Comparison of ENCODE assay signal across 9 cellular contexts in the genomic region with DNA sequence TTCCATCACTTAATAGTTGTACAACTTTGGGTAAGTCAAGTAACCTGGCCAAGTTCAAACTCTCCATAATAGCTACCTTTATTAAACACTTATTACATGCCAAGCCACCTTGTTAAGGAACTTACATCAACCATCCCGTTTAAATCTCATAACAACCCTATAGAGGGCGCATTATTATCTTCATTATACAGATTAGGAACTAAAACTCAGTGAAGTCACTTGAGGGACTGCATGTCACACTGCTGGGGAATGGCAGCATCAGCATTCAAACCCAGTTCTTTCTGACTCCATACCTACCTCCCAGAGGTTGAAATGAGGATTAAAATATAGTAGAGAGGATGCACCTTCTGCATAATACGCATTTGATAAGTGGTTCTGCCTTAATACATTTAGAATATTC. TPM values are rescaled to one million over a fixed set of nuclear protein-coding genes. Genes with fewer than 3 reads are reported as not detected.
DNase-seq lines count a peak whose midpoint lies in the region; TF ChIP-seq lines count a peak whose summit lies in the region.
"Had no signal": no experiment of that assay in that cellular context is flagged by ENCODE, and none has a peak within 500 bp of the region (broad histone marks: within the 10 kb centered on the region; RNA-seq: fewer than 3 reads in every experiment).

No MANE protein-coding gene starts in this region.

- H3K4ac ChIP-seq in H9 (ENCODE audit: low read depth, low read length), result no peak overlapping the region

- H2BK5ac ChIP-seq in H9 (ENCODE audit: insufficient read length, low read length), result no peak overlapping the region

- 100% methylated on average over 1 of the region's 3 CpGs for WGBS in H9 (ENCODE audit: extremely low coverage, insufficient read length, low lambda C conversion rate)
- 40% methylated on average over 3 of the region's 3 CpGs for WGBS in hepatocyte (ENCODE audit: low lambda C conversion rate, missing lambda C conversion rate)
- 39 to 44% methylated on average over 3 of the region's 3 CpGs for WGBS in tibial nerve, 2 donors

- H3K14ac ChIP-seq in H9 (ENCODE audit: insufficient read depth, low read length), result no peak overlapping the region

- H3K36me3 Mint-ChIP-seq in H9 (ENCODE audit: insufficient read depth in 1 of 3, low read depth in 3 of 3), result no peaks in the 10 kb centered on the region
- no peaks in the 10 kb centered on the region for H3K36me3 Mint-ChIP-seq in activated CD4-positive, alpha-beta memory T cell treated with anti-CD3 and anti-CD28 coated beads for 36 hours

- H3K23ac ChIP-seq in H9 (ENCODE audit: insufficient read length, low read depth, low read length), result no peak overlapping the region

- no peaks in the 10 kb centered on the region for H3K79me1 ChIP-seq in H9 (ENCODE audit: insufficient read depth, low read depth, low read length, poor library complexity, severe bottlenecking)

- intact Hi-C loops in activated CD4-positive, alpha-beta memory T cell treated with anti-CD3 and anti-CD28 coated beads for 36 hours (cut with micrococcal nuclease), result loop anchor here (5.0 kb wide), 1 partner anchor 89 kb away; no protein-coding TSS in a partner anchor

- no peak overlapping the region for H3K27ac Mint-ChIP-seq in H9
- no peak overlapping the region for H3K27ac Mint-ChIP-seq in activated CD4-positive, alpha-beta memory T cell treated with anti-CD3 and anti-CD28 coated beads for 36 hours
- H3K27ac Mint-ChIP-seq: activated T-cell treated with anti-CD3 and anti-CD28 coated beads, Interleukin-2, amount 50 U/mL, for 72 hours had no signal

- TF ChIP-seq CTCF in AG10803 (conservative IDR thresholded peaks at IDR 0.05; ENCODE audit: low read length) (peak; percentile 51), H9 (conservative IDR thresholded peaks at IDR 0.05) (peak; percentile 57), SU-DHL-6 (IDR thresholded peaks at IDR 0.05; ENCODE audit: insufficient read depth, low read length, poor library complexity, severe bottlenecking) (peak; percentile 57), hepatocyte (IDR thresholded peaks at IDR 0.05; ENCODE audit: poor library complexity) (peak; percentile 41), tibial nerve (IDR thresholded peaks at IDR 0.05) (peak in 1 of 5 experiments; percentile 19)

- no peak overlapping the region for H2BK120ac ChIP-seq in H9 (ENCODE audit: low read depth, low read length, poor library complexity, severe bottlenecking)

- no peaks in the 10 kb centered on the region for H3F3A ChIP-seq in SU-DHL-6 (ENCODE audit: insufficient read depth)

- H4K20me1 ChIP-seq in H9 (ENCODE audit: control insufficient read depth, insufficient read depth, insufficient read length) (no peaks in the 10 kb centered on the region), SU-DHL-6 (ENCODE audit: low read depth, low read length) (no peaks in the 10 kb centered on the region), hepatocyte (ENCODE audit: insufficient read depth, poor library complexity, severe bottlenecking) (no peaks in the 10 kb centered on the region)

- no peaks in the 10 kb centered on the region for H3K36me3 ChIP-seq in SU-DHL-6 (ENCODE audit: low read length)
- H3K36me3 ChIP-seq in hepatocyte (replicated peaks; ENCODE audit: insufficient read depth, low read depth), result no peaks in the 10 kb centered on the region
- no peaks in the 10 kb centered on the region for H3K36me3 ChIP-seq in tibial nerve
- no peaks in the 10 kb centered on the region for H3K36me3 ChIP-seq in effector memory CD4-positive, alpha-beta T cell (ENCODE audit: control insufficient read depth, insufficient read depth, low read length)

- H3K4me3 Mint-ChIP-seq in H9, result no peak overlapping the region
- no peak overlapping the region for H3K4me3 Mint-ChIP-seq in activated CD4-positive, alpha-beta memory T cell treated with anti-CD3 and anti-CD28 coated beads for 36 hours
- H3K4me3 Mint-ChIP-seq: activated T-cell treated with anti-CD3 and anti-CD28 coated beads, Interleukin-2, amount 50 U/mL, for 72 hours had no signal

- no peaks in the 10 kb centered on the region for H3K27me3 ChIP-seq in H9 (ENCODE audit: insufficient read depth, low read length)
- 0 out of 2 replicates have a peak, but pooled peaks cover 3% of the 10 kb centered on the region for H3K27me3 ChIP-seq in SU-DHL-6 (ENCODE audit: low read length)
- H3K27me3 ChIP-seq in hepatocyte, result no peaks in the 10 kb centered on the region
- H3K27me3 ChIP-seq in tibial nerve, result peaks cover 0 to 70% of the 10 kb centered on the region in 2 donors
- H3K27me3 ChIP-seq in effector memory CD4-positive, alpha-beta T cell (replicated peaks; ENCODE audit: control insufficient read depth, insufficient read depth, low read length, poor library complexity, severe bottlenecking), result peaks cover 6% of the 10 kb centered on the region

- H3K4me1 Mint-ChIP-seq in H9, result peaks cover 9 to 14% of the 10 kb centered on the region in 2 experiments
- H3K4me1 Mint-ChIP-seq in activated CD4-positive, alpha-beta memory T cell treated with anti-CD3 and anti-CD28 coated beads for 36 hours (ENCODE audit: low read depth), result no peaks in the 10 kb centered on the region

- H3K4me2 ChIP-seq in H9 (ENCODE audit: insufficient read depth, insufficient read length, low read length), result no peak overlapping the region
- no peak overlapping the region for H3K4me2 ChIP-seq in SU-DHL-6 (ENCODE audit: low read depth, low read length, poor library complexity, severe bottlenecking)
- H3K4me2 ChIP-seq in hepatocyte, result peak overlapping the region; percentile 54

- H3K4me3 ChIP-seq in AG10803 (ENCODE audit: low read length) (no peak overlapping the region), SU-DHL-6 (ENCODE audit: insufficient read depth, low read length, poor library complexity, severe bottlenecking) (no peak overlapping the region), hepatocyte (no peak overlapping the region), tibial nerve (no peak overlapping the region)
- H3K4me3 ChIP-seq in effector memory CD4-positive, alpha-beta T cell (ENCODE audit: insufficient read depth, low read depth, low read length, poor library complexity, severe bottlenecking), result no peak overlapping the region

- H3K23me2 ChIP-seq in H9 (ENCODE audit: insufficient read length, low read depth, low read length, poor library complexity, severe bottlenecking), result no peaks in the 10 kb centered on the region

- H3K9me3 ChIP-seq in H9 (ENCODE audit: control insufficient read depth, low read depth, low read length), result no peaks in the 10 kb centered on the region
- no peaks in the 10 kb centered on the region for H3K9me3 ChIP-seq in SU-DHL-6 (ENCODE audit: insufficient read depth, low read length)
- no peaks in the 10 kb centered on the region for H3K9me3 ChIP-seq in hepatocyte (ENCODE audit: low read depth)
- H3K9me3 ChIP-seq in tibial nerve, result no peaks in the 10 kb centered on the region
- no peaks in the 10 kb centered on the region for H3K9me3 ChIP-seq in effector memory CD4-positive, alpha-beta T cell (ENCODE audit: control insufficient read depth, low read length)

- H3K4me1 ChIP-seq in H9 (ENCODE audit: insufficient read depth, low read length) (no peaks in the 10 kb centered on the region), hepatocyte (ENCODE audit: insufficient read depth) (peaks cover 21% of the 10 kb centered on the region), tibial nerve (no peaks in the 10 kb centered on the region)
- no peaks in the 10 kb centered on the region for H3K4me1 ChIP-seq in effector memory CD4-positive, alpha-beta T cell (ENCODE audit: control insufficient read depth, insufficient read depth, low read length, poor library complexity, severe bottlenecking)

- no peak overlapping the region for H4K91ac ChIP-seq in H9 (ENCODE audit: insufficient read length, low read depth, low read length)

- POLR2A ChIA-PET in activated CD4-positive, alpha-beta memory T cell treated with anti-CD3 and anti-CD28 coated beads for 36 hours (lab: Charles Lee), result no interaction called here

- H3K27ac ChIP-seq in H9 (ENCODE audit: insufficient read length, low read depth, low read length) (no peak overlapping the region), SU-DHL-6 (ENCODE audit: low read depth, low read length) (no peak overlapping the region), hepatocyte (peak overlapping the region; percentile 76), tibial nerve (no peak overlapping the region)
- H3K27ac ChIP-seq in effector memory CD4-positive, alpha-beta T cell (ENCODE audit: insufficient read depth, low read length, poor library complexity, severe bottlenecking), result no peak overlapping the region

- CTCF ChIA-PET in activated CD4-positive, alpha-beta memory T cell treated with anti-CD3 and anti-CD28 coated beads for 36 hours (lab: Charles Lee), result interaction anchor here (0.7 to 2.7 kb wide), 5 partner anchors 9 to 261 kb away, joined by 3 to 13 read pairs (median 3); no protein-coding TSS in a partner anchor

- peaks cover 24% of the 10 kb centered on the region for H3K27me3 Mint-ChIP-seq in H9 (ENCODE audit: low read depth)
- peaks cover 41% of the 10 kb centered on the region for H3K27me3 Mint-ChIP-seq in activated CD4-positive, alpha-beta memory T cell treated with anti-CD3 and anti-CD28 coated beads for 36 hours

- DNase-seq in AG10803 (ENCODE audit: low read depth) (peak; percentile 23), H9 (no peak), hepatocyte (ENCODE audit: low spot score) (no peak), tibial nerve (ENCODE audit: low spot score in 2 of 2) (no peak), NK-92 (lab: John Stamatoyannopoulos, UW; ENCODE audit: unreplicated experiment) (no peak)
- DNase-seq in activated CD4-positive, alpha-beta memory T cell treated with anti-CD3 and anti-CD28 coated beads for 36 hours, result no peak
- no peak for DNase-seq in effector memory CD4-positive, alpha-beta T cell
- DNase-seq: activated T-cell treated with anti-CD3 and anti-CD28 coated beads, Interleukin-2, amount 50 U/mL, for 72 hours had no signal

- H3K9me3 Mint-ChIP-seq in H9, result no peaks in the 10 kb centered on the region
- no peaks in the 10 kb centered on the region for H3K9me3 Mint-ChIP-seq in activated CD4-positive, alpha-beta memory T cell treated with anti-CD3 and anti-CD28 coated beads for 36 hours
- H3K9me3 Mint-ChIP-seq: activated T-cell treated with anti-CD3 and anti-CD28 coated beads, Interleukin-2, amount 50 U/mL, for 72 hours had no signal

- no peak overlapping the region for H4K5ac ChIP-seq in H9 (ENCODE audit: insufficient read length, low read depth, low read length)

- H3K9me2 ChIP-seq in SU-DHL-6 (replicated peaks; ENCODE audit: insufficient read depth, low read length) (no peaks in the 10 kb centered on the region), hepatocyte (replicated peaks; ENCODE audit: insufficient read depth) (no peaks in the 10 kb centered on the region)

- TF ChIP-seq EP300 in tibial nerve (IDR thresholded peaks at IDR 0.05), result no peak

- no peak overlapping the region for H3T11ph ChIP-seq in H9 (ENCODE audit: low read length)

- no peak overlapping the region for H2BK12ac ChIP-seq in H9 (ENCODE audit: insufficient read length, low read depth, low read length)

- H2AK5ac ChIP-seq in H9 (ENCODE audit: insufficient read length, low read length), result no peak overlapping the region

- no peak overlapping the region for H2BK15ac ChIP-seq in H9 (ENCODE audit: low read depth, low read length)

- no peak overlapping the region for H2AFZ ChIP-seq in H9 (ENCODE audit: low read length)
- no peak overlapping the region for H2AFZ ChIP-seq in SU-DHL-6 (ENCODE audit: low read depth, low read length, severe bottlenecking)
- H2AFZ ChIP-seq in hepatocyte, result no peak overlapping the region

- TF ChIP-seq POLR2A in tibial nerve (IDR thresholded peaks at IDR 0.05), result no peak

- no peak overlapping the region for H4K8ac ChIP-seq in H9 (replicated peaks; ENCODE audit: insufficient read length, low read depth, low read length)

- no peak overlapping the region for H3K56ac ChIP-seq in H9 (ENCODE audit: insufficient read length, low read depth, low read length)

- no peak overlapping the region for H3K18ac ChIP-seq in H9 (ENCODE audit: insufficient read length, low read depth, low read length)

- H3K79me2 ChIP-seq in H9 (ENCODE audit: insufficient read depth, low read length) (no peaks in the 10 kb centered on the region), SU-DHL-6 (ENCODE audit: insufficient read depth, low read length) (no peaks in the 10 kb centered on the region), hepatocyte (no peaks in the 10 kb centered on the region)

- H2BK20ac ChIP-seq in H9 (ENCODE audit: low read depth, low read length, poor library complexity, severe bottlenecking), result no peak overlapping the region

- no peak overlapping the region for H3K9ac ChIP-seq in H9 (ENCODE audit: extremely low read depth, insufficient read length, low read length)
- no peak overlapping the region for H3K9ac ChIP-seq in SU-DHL-6 (ENCODE audit: low read length)

RNA-seq across cellular contexts. Expression of a gene that starts 47.1 kb away (rescaled TPM):
- total RNA-seq in H9 (2021) (not detected in 2 replicates), hepatocyte (not detected in 2 replicates), tibial nerve (not detected)
- not detected in 2 replicates for polyA plus RNA-seq in hepatocyte
- total RNA-seq in activated CD4-positive, alpha-beta memory T cell treated with anti-CD3 and anti-CD28 coated beads for 36 hours, result under 1 TPM; 0.43 to 0.44 TPM

RNA-seq across cellular contexts. Expression of a gene that starts 47.5 kb away (rescaled TPM):
- total RNA-seq in H9 (2021) (0.59 and 0.90 TPM in 2 replicates), hepatocyte (0.48 and 0.63 TPM in 2 replicates), tibial nerve (under 1 TPM; under 0.01 to 0.84 (median 0.41) TPM)
- 1.1 and 1.2 TPM in 2 replicates for polyA plus RNA-seq in hepatocyte
- total RNA-seq in activated CD4-positive, alpha-beta memory T cell treated with anti-CD3 and anti-CD28 coated beads for 36 hours, result under 1 TPM; 0.53 to 0.55 TPM

RNA-seq across cellular contexts. Expression of a gene that starts 57.3 kb away (rescaled TPM):
- 0.18 TPM in 1 of 2 replicates, not detected in the other for total RNA-seq in H9 (2021)
- 0.24 and 0.33 TPM in 2 replicates for total RNA-seq in hepatocyte
- polyA plus RNA-seq in hepatocyte, result 0.35 and 1.1 TPM in 2 replicates
- not detected for total RNA-seq in activated CD4-positive, alpha-beta memory T cell treated with anti-CD3 and anti-CD28 coated beads for 36 hours
- not detected for total RNA-seq in tibial nerve
